In the genomic region with DNA sequence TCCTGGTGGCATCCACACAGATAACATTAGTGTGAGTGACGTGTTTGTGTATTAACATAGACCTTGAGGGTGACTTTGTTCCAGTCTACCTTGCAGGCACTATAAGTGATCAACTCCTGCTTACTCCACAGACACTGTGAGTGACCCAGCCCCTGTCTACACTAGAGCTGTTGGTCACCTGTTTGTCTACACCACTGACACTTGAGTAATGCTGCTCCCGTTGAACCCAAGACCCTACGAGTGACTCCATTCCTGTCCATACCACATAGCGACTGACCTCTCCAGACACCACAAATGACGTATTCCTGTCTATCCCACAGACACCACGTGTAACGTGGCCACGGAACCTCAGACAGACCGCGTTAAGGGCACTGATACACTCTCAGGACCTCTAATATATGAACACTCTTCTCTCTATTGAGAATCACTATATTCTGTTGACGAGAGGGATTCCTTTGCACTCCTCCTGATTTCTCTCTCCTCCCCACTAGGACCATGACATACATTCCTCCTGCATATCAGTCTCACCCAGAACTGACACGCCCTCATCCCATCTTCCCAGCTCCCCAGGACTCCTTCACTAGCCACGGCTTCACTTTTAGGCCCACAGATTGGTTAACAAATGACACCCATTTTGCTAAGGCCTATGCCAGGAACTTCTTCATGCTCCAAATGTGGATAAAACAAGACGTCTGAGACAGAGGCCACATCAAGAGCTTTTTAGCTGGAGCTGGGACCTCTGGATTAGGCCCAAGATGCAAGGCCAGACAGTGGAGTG, we compare ENCODE assay signal across 6 cellular contexts. TPM values are rescaled to one million over a fixed set of nuclear protein-coding genes. Genes with fewer than 3 reads are reported as not detected.
"Had no signal": no experiment of that assay in that cellular context is flagged by ENCODE, and none has a peak within 500 bp of the region (broad histone marks: within the 10 kb centered on the region; RNA-seq: fewer than 3 reads in every experiment).

No MANE protein-coding gene starts in this region.

RNA-seq across cellular contexts. Expression of a gene that starts 19.6 kb away (rescaled TPM):
- total RNA-seq: astrocyte; cardiac muscle cell; IMR-90; SJSA1; T-helper 1 cell treated with Interleukin-12 subunit alpha and Interleukin-12 subunit beta and Interleukin-4 antibody, amounts not matched to agents 30 ng/mL and 1 ng/mL, for 36 hours had no signal
- polyA plus RNA-seq: cardiac muscle cell, IMR-90 had no signal

RNA-seq across cellular contexts. Expression of a gene that starts 23.5 kb away (rescaled TPM):
- total RNA-seq: cardiac muscle cell, IMR-90, SJSA1 had no signal
- polyA plus RNA-seq: cardiac muscle cell, IMR-90 had no signal

RNA-seq across cellular contexts. Expression of a gene that starts 28.0 kb away (rescaled TPM):
- total RNA-seq: IMR-90, SJSA1 had no signal
- polyA plus RNA-seq: cardiac muscle cell, IMR-90 had no signal

RNA-seq across cellular contexts. Expression of a gene that starts 53.2 kb away (rescaled TPM):
- total RNA-seq: activated T-helper 17 cell treated with anti-CD3 and anti-CD28 coated beads, Interleukin-2, amount 50 U/mL, for 72 hours; astrocyte; cardiac muscle cell; IMR-90; SJSA1 had no signal
- polyA plus RNA-seq: cardiac muscle cell, IMR-90 had no signal
